In genomic region chr4:110596431-110596830, GRCh38 we compare ENCODE assay signal across 9 cellular contexts. TPM values are rescaled to one million over a fixed set of nuclear protein-coding genes. Genes with fewer than 3 reads are reported as not detected.
"Had no signal": no experiment of that assay in that cellular context is flagged by ENCODE, and none has a peak within 500 bp of the region (broad histone marks: within the 10 kb centered on the region; RNA-seq: fewer than 3 reads in every experiment).

No MANE protein-coding gene starts in this region.

- ATAC-seq: GM12878 had no signal

- DNase-seq: GDM1, GF-D8 had no signal

- H3K4me3 ChIP-seq: GM12878 had no signal

- FAIRE-seq: G401.6, GM12878, GM12891, GM12892, GM18507, GM19239 had no signal

RNA-seq across cellular contexts. Expression of gene PITX2, which starts 26.4 kb away (rescaled TPM):
- total RNA-seq: G401, GM12878 had no signal
- polyA plus RNA-seq: GM12878 had no signal
